ENCODE assay signal across 1 cellular context in genomic region chr2:112540906-112541305, GRCh38.
TF ChIP-seq lines count a peak whose summit lies in the region.

No MANE protein-coding gene starts in this region.

TF ChIP-seq in GM12878, 131 proteins besides CTCF, POLR2A, EP300 and RAD21:
- TF ChIP-seq PKNOX1 (IDR thresholded peaks at IDR 0.05), result 0 out of 2 replicates have a peak, but pooled peaks have one; percentile 16
- TF ChIP-seq NFIC (IDR thresholded peaks at IDR 0.05; ENCODE audit: low read depth, low read length), result 0 out of 2 replicates have a peak, but pooled peaks have one; percentile 7
- TF ChIP-seq SKIL (IDR thresholded peaks at IDR 0.05; ENCODE audit: low read depth, poor library complexity, severe bottlenecking), result no peak
